ENCODE assay signal across 12 cellular contexts in the genomic region with DNA sequence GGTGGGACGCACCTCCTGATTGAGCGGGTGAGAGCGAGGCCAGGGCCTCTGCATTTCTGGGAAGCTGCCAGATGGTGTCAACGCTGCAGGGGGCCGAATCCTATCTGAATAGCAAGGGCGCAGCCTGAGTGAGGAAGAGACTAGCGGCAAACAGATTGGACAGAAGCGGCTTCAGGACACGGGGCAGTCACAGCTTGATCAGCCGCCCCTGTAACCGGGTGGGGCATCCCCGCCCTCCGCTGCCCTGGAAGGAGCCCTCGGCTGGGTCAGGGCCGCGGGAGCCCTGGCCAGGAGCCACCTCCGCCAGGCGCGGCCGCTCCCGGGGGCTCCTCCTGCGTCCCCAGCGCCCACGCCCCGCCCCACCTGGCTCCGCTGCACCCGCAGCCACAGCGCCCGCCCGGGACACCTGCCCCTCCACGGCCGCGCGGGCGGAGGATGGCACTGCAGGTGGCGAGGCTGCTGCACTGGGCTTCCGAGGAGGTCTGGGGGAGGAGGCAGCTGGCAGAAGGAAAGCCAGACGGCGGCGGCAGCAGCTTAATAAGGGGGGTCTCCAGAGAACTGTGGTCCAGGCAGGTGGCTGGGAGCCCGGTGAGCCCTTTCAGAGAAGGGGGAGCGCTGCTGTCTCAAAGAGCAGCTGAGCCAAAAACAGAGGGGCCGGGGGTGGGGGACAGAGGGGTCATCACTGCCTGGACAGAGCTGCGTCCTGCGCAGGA. TPM values are rescaled to one million over a fixed set of nuclear protein-coding genes. Genes with fewer than 3 reads are reported as not detected.
DNase-seq lines count a peak whose midpoint lies in the region; ATAC-seq lines count a peak whose summit lies in the region.
"Had no signal": no experiment of that assay in that cellular context is flagged by ENCODE, and none has a peak within 500 bp of the region (broad histone marks: within the 10 kb centered on the region; RNA-seq: fewer than 3 reads in every experiment).

No MANE protein-coding gene starts in this region.

- DNase-seq in DMS53 (lab: John Stamatoyannopoulos, UW) (peak; percentile 69), DMS53 treated with DMSO at 0.1 percent for 48 hours (lab: John Stamatoyannopoulos, UW; ENCODE audit: unreplicated experiment) (no peak), NCI-H524 (lab: John Stamatoyannopoulos, UW) (peak; percentile 56 to 80), left ventricle myocardium superior (peak; percentile 29), retina (peak; percentile 73), germinal center (ENCODE audit: low spot score) (no peak), GM19240 (ENCODE audit: insufficient read length, low spot score) (no peak), HuH-7.5 (ENCODE audit: low spot score) (no peak)
- DNase-seq: activated CD8-positive, alpha-beta memory T cell treated with anti-CD3 and anti-CD28 coated beads for 24 hours; sigmoid colon; stimulated activated CD8-positive, alpha-beta memory T cell treated with anti-CD3 and anti-CD28 coated beads, Interleukin-4, amount 100 ng/mL, for 48 hours; SW 1271 had no signal

- intact Hi-C loops in left ventricle myocardium superior (cut with micrococcal nuclease), result no loop called here

- ATAC-seq in left ventricle myocardium superior, result peak; percentile 45

RNA-seq across cellular contexts. Expression of a gene that starts 18.9 kb away (rescaled TPM):
- 0.10 TPM for total RNA-seq in left ventricle myocardium superior

Comparison
In these comparisons a context has a peak if more than half of its experiments do, and no peak if none do; other contexts are left out.
1. DNase-seq: peak in DMS53 (single experiment), NCI-H524 (2 of 2), left ventricle myocardium superior (single experiment) and retina (single experiment); none in DMS53 treated with DMSO at 0.1 percent for 48 hours (single experiment), germinal center (single experiment), GM19240 (single experiment) and HuH-7.5 (single experiment).